In the genomic region with DNA sequence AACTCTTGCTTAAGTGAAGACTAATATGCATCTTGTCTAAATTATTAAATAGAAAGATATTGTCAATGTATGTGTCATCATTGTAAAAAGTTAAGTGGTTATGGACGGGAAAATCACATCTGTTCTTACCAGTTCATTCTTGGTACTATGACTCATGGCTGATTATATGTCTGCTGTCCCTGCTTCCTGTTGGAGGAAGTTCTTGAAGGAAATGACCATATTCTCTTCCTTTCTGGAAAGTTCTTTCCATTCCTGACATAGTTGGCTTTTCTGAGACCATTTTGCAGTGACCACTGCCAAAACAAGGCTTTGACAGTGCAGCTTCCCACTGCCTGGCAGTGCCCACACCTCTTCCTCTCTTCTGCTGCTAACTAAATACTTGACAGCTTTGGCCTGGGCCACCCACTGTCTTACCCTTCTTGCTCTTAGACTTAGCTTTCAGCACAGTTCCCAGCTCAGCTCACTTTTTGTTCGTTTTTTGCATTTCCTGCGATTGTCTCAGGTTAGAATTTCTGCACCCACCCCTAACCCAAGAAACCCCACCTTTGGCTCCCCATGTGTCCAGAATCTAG, we compare ENCODE assay signal across 10 cellular contexts. TPM values are rescaled to one million over a fixed set of nuclear protein-coding genes. Genes with fewer than 3 reads are reported as not detected.
DNase-seq lines count a peak whose midpoint lies in the region; ATAC-seq, FAIRE-seq and TF ChIP-seq lines count a peak whose summit lies in the region.
"Had no signal": no experiment of that assay in that cellular context is flagged by ENCODE, and none has a peak within 500 bp of the region (broad histone marks: within the 10 kb centered on the region; RNA-seq: fewer than 3 reads in every experiment).

No MANE protein-coding gene starts in this region.

- no peak overlapping the region for H2AFZ ChIP-seq in HepG2 (ENCODE audit: low read length)

- intact Hi-C loops in HepG2 (cut with micrococcal nuclease; ENCODE audit: unreplicated experiment): no loop called here

- TF ChIP-seq RAD21 in HepG2 (CRISPR knock-in tag; IDR thresholded peaks at IDR 0.05): no peak

- H3K27me3 ChIP-seq in HepG2 (ENCODE audit: control insufficient read depth in 1 of 2, insufficient read depth in 2 of 2, low read length in 2 of 2): no peaks in the 10 kb centered on the region; a peak in 1 of 5 replicates

- WGBS in HepG2 (ENCODE audit: low lambda C conversion rate): 37% methylated on average over 3 of the region's 3 CpGs

- TF ChIP-seq EP300 in HepG2 (IDR thresholded peaks at IDR 0.05; ENCODE audit: low read depth in 2 of 2, low read length in 2 of 2): no peak
- TF ChIP-seq EP300 in HepG2 (CRISPR knock-in tag; IDR thresholded peaks at IDR 0.05; ENCODE audit: borderline replicate concordance): no peak

- no peaks in the 10 kb centered on the region for H3K36me3 ChIP-seq in HepG2 (replicated peaks in 1 of 2; ENCODE audit: control insufficient read depth in 1 of 2, insufficient read depth in 2 of 2, low read length in 2 of 2)
- H3K36me3 ChIP-seq: lower lobe of right lung had no signal

- H3K4me1 ChIP-seq in HepG2 (ENCODE audit: insufficient read depth, low read length): peaks cover 13% of the 10 kb centered on the region
- H3K4me1 ChIP-seq: lower lobe of right lung had no signal

- POLR2A ChIA-PET in HepG2 (lab: Yijun Ruan, JAX): no interaction called here

- DNase-seq in AG09309 (ENCODE audit: low read depth): peak; percentile 83
- DNase-seq in HTR-8/SVneo (ENCODE audit: insufficient read length, low spot score): peak; percentile 77
- DNase-seq in astrocyte of the hippocampus (ENCODE audit: low read depth, low spot score): peak; percentile 68
- peak; percentile 31 for DNase-seq in HepG2 (ENCODE audit: low spot score)
- no peak for DNase-seq in NK-92 treated with Interleukin-12 subunit alpha and Interleukin-12 subunit beta, amount 100 ng/mL, for 24 hours (lab: John Stamatoyannopoulos, UW)
- DNase-seq: lower lobe of right lung, NCI-H1436 treated with DMSO at 0.1 percent for 48 hours had no signal

- H3K79me2 ChIP-seq in HepG2 (ENCODE audit: insufficient read depth, low read length): no peaks in the 10 kb centered on the region

- no peaks in the 10 kb centered on the region for H4K20me1 ChIP-seq in HepG2 (ENCODE audit: insufficient read depth, low read length)

- in situ Hi-C loops in HepG2 (cut with HindIII; ENCODE audit: extremely low pct_ligation_motif_present, low pct_unique_long_range_greater_than_20kb): no loop called here

- H3K9me3 ChIP-seq in HepG2 (ENCODE audit: low read length): no peaks in the 10 kb centered on the region
- H3K9me3 ChIP-seq: lower lobe of right lung had no signal

- no peak overlapping the region for H3K27ac ChIP-seq in HepG2 (ENCODE audit: extremely low read length, insufficient read depth, low read length)
- H3K27ac ChIP-seq: lower lobe of right lung had no signal

- FAIRE-seq in HTR-8/SVneo (lab: Jason Lieb, UNC) (peak; percentile 80), HepG2 (lab: Jason Lieb, UNC) (no peak)

- no peak for TF ChIP-seq POLR2A in HepG2 (IDR thresholded peaks at IDR 0.05; ENCODE audit: insufficient read depth in 1 of 2, low read depth in 2 of 2, low read length in 2 of 2)

- H3K4me3 ChIP-seq in AG09309 (ENCODE audit: control insufficient read depth, low read depth, low read length) (no peak overlapping the region), HepG2 (replicated peaks in 1 of 3; ENCODE audit: insufficient read depth in 1 of 3, low read depth in 2 of 3, low read length in 3 of 3) (no peak overlapping the region)
- H3K4me3 ChIP-seq: lower lobe of right lung had no signal

- BruUV-seq in HepG2 (replicated peaks; lab: Mats Ljungman, UMichigan): no TSS peak

- H3K4me2 ChIP-seq in HepG2 (ENCODE audit: low read depth, low read length): no peak overlapping the region

- CTCF ChIA-PET in HepG2 (lab: Yijun Ruan, JAX; ENCODE audit: low intra/inter-chr PET ratio, low total read pairs): no interaction called here

- ATAC-seq in HepG2 (no peak), HG03025 (IDR thresholded peaks at IDR 0.05; ENCODE audit: low FRiP score, unreplicated experiment) (no peak), HG03354 (IDR thresholded peaks at IDR 0.05; ENCODE audit: poor library complexity, severe bottlenecking, unreplicated experiment) (no peak), HG02938 (IDR thresholded peaks at IDR 0.05; ENCODE audit: unreplicated experiment) (no peak)
- ATAC-seq: lower lobe of right lung had no signal

- H3K9ac ChIP-seq in HepG2 (ENCODE audit: insufficient read depth, low read depth, low read length): no peak overlapping the region

- TF ChIP-seq CTCF in AG09309 (IDR thresholded peaks at IDR 0.05; ENCODE audit: control insufficient read depth, insufficient read depth, low read depth, low read length, missing control alignments): no peak
- no peak for TF ChIP-seq CTCF in HepG2 (CRISPR knock-in tag; IDR thresholded peaks at IDR 0.05)

TF ChIP-seq in HepG2, 621 proteins besides CTCF, POLR2A, EP300 and RAD21 (continues in another document):
- TF ChIP-seq ZNF501 (CRISPR knock-in tag; IDR thresholded peaks at IDR 0.05): no peak
- no peak for TF ChIP-seq RFX5 (IDR thresholded peaks at IDR 0.05; ENCODE audit: low read depth, low read length)
- no peak for TF ChIP-seq ZNF547 (CRISPR knock-in tag; IDR thresholded peaks at IDR 0.05)
- TF ChIP-seq, protein P1, sequence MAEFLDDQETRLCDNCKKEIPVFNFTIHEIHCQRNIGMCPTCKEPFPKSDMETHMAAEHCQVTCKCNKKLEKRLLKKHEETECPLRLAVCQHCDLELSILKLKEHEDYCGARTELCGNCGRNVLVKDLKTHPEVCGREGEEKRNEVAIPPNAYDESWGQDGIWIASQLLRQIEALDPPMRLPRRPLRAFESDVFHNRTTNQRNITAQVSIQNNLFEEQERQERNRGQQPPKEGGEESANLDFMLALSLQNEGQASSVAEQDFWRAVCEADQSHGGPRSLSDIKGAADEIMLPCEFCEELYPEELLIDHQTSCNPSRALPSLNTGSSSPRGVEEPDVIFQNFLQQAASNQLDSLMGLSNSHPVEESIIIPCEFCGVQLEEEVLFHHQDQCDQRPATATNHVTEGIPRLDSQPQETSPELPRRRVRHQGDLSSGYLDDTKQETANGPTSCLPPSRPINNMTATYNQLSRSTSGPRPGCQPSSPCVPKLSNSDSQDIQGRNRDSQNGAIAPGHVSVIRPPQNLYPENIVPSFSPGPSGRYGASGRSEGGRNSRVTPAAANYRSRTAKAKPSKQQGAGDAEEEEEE (CRISPR knock-in tag; IDR thresholded peaks at IDR 0.05; ENCODE audit: borderline replicate concordance): no peak
- no peak for TF ChIP-seq ZNF883 (CRISPR knock-in tag; IDR thresholded peaks at IDR 0.05; ENCODE audit: not compliant biosample characterization)
- no peak for TF ChIP-seq KLF16 (CRISPR knock-in tag; IDR thresholded peaks at IDR 0.05)
- TF ChIP-seq HES4 (CRISPR knock-in tag; IDR thresholded peaks at IDR 0.05; ENCODE audit: borderline replicate concordance): no peak
- no peak for TF ChIP-seq ZFP41 (CRISPR knock-in tag; IDR thresholded peaks at IDR 0.05; ENCODE audit: borderline replicate concordance)

RNA-seq across cellular contexts. Expression of gene CLDN24, which starts 13.2 kb away (rescaled TPM):
- total RNA-seq in HepG2 (2016; rRNA removed; fragmentation: Illumina TruSeq; extraction: Trizol): not detected in 2 replicates
- not detected in 2 replicates for total RNA-seq in HepG2 (2016; cell fraction: cytosol; rRNA removed; fragmentation: Illumina TruSeq; extraction: Trizol; ENCODE audit: low read depth)
- total RNA-seq in HepG2 (2016; cell fraction: insoluble cytoplasmic fraction; rRNA removed; fragmentation: Illumina TruSeq; extraction: Trizol): not detected in 2 replicates
- total RNA-seq in HepG2 (2016; cell fraction: membrane; rRNA removed; fragmentation: Illumina TruSeq; extraction: Trizol): not detected in 2 replicates
- not detected in 2 replicates for total RNA-seq in HepG2 (2016; cell fraction: nucleus; rRNA removed; fragmentation: Illumina TruSeq; extraction: Trizol)
- polyA plus RNA-seq in HepG2 (2011; rRNA removed): not detected in 2 replicates
- not detected in 2 replicates for polyA plus RNA-seq in HepG2 (2011; cell fraction: cytosol; rRNA removed)
- polyA plus RNA-seq in HepG2 (2011; cell fraction: nucleus; rRNA removed): not detected in 2 replicates
- not detected in 2 replicates for polyA plus RNA-seq in HepG2 (2012)
- polyA plus RNA-seq in HepG2 (2016; cell fraction: cytosol; fragmentation: Illumina TruSeq; extraction: Trizol; ENCODE audit: low read depth): not detected in 2 replicates
- polyA plus RNA-seq in HepG2 (2016; cell fraction: insoluble cytoplasmic fraction; fragmentation: Illumina TruSeq; extraction: Trizol; ENCODE audit: low read depth): not detected in 2 replicates
- polyA plus RNA-seq in HepG2 (2016; cell fraction: membrane; fragmentation: Illumina TruSeq; extraction: Trizol; ENCODE audit: low read depth): not detected in 2 replicates
- not detected in 2 replicates for polyA plus RNA-seq in HepG2 (2016; cell fraction: nucleus; fragmentation: Illumina TruSeq; extraction: Trizol; ENCODE audit: insufficient read depth, low read depth)
- polyA minus RNA-seq in HepG2 (2011; rRNA and poly(A)+ RNA removed; ENCODE audit: low replicate concordance): not detected in 2 replicates
- not detected in 2 replicates for polyA minus RNA-seq in HepG2 (2011; cell fraction: cytosol; rRNA and poly(A)+ RNA removed)
- not detected in 2 replicates for polyA minus RNA-seq in HepG2 (2011; cell fraction: nucleus; rRNA and poly(A)+ RNA removed)
- total RNA-seq: lower lobe of right lung had no signal

RNA-seq across cellular contexts. Expression of gene CLDN22, which starts 15.4 kb away (rescaled TPM):
- total RNA-seq in HepG2 (2016; rRNA removed; fragmentation: Illumina TruSeq; extraction: Trizol): not detected in 2 replicates
- not detected in 2 replicates for total RNA-seq in HepG2 (2016; cell fraction: cytosol; rRNA removed; fragmentation: Illumina TruSeq; extraction: Trizol; ENCODE audit: low read depth)
- not detected in 2 replicates for total RNA-seq in HepG2 (2016; cell fraction: insoluble cytoplasmic fraction; rRNA removed; fragmentation: Illumina TruSeq; extraction: Trizol)
- total RNA-seq in HepG2 (2016; cell fraction: membrane; rRNA removed; fragmentation: Illumina TruSeq; extraction: Trizol): not detected in 2 replicates
- not detected in 2 replicates for total RNA-seq in HepG2 (2016; cell fraction: nucleus; rRNA removed; fragmentation: Illumina TruSeq; extraction: Trizol)
- 0.07 TPM in 1 of 2 replicates, not detected in the other for polyA plus RNA-seq in HepG2 (2011; rRNA removed)
- 0.03 TPM in 1 of 2 replicates, not detected in the other for polyA plus RNA-seq in HepG2 (2011; cell fraction: cytosol; rRNA removed)
- not detected in 2 replicates for polyA plus RNA-seq in HepG2 (2011; cell fraction: nucleus; rRNA removed)
- 0.90 and 1.0 TPM in 2 replicates for polyA plus RNA-seq in HepG2 (2012)
- not detected in 2 replicates for polyA plus RNA-seq in HepG2 (2016; cell fraction: cytosol; fragmentation: Illumina TruSeq; extraction: Trizol; ENCODE audit: low read depth)
- polyA plus RNA-seq in HepG2 (2016; cell fraction: insoluble cytoplasmic fraction; fragmentation: Illumina TruSeq; extraction: Trizol; ENCODE audit: low read depth): not detected in 2 replicates
- polyA plus RNA-seq in HepG2 (2016; cell fraction: membrane; fragmentation: Illumina TruSeq; extraction: Trizol; ENCODE audit: low read depth): not detected in 2 replicates
- not detected in 2 replicates for polyA plus RNA-seq in HepG2 (2016; cell fraction: nucleus; fragmentation: Illumina TruSeq; extraction: Trizol; ENCODE audit: insufficient read depth, low read depth)
- polyA minus RNA-seq in HepG2 (2011; rRNA and poly(A)+ RNA removed; ENCODE audit: low replicate concordance): not detected in 2 replicates
- polyA minus RNA-seq in HepG2 (2011; cell fraction: cytosol; rRNA and poly(A)+ RNA removed): not detected in 2 replicates
- polyA minus RNA-seq in HepG2 (2011; cell fraction: nucleus; rRNA and poly(A)+ RNA removed): 0.13 TPM in 1 of 2 replicates, not detected in the other
- total RNA-seq: lower lobe of right lung had no signal
